In genomic region chr6:71419217-71419953, GRCh38 we compare ENCODE assay signal across 9 cellular contexts.
DNase-seq lines count a peak whose midpoint lies in the region; ATAC-seq, FAIRE-seq and TF ChIP-seq lines count a peak whose summit lies in the region.
"Had no signal": no experiment of that assay in that cellular context is flagged by ENCODE, and none has a peak within 500 bp of the region (broad histone marks: within the 10 kb centered on the region; RNA-seq: fewer than 3 reads in every experiment).

No MANE protein-coding gene starts in this region.

- peak; percentile 4 for DNase-seq in activated CD4-positive, alpha-beta T cell treated with anti-CD3 and anti-CD28 coated beads for 36 hours
- DNase-seq in activated CD4-positive, alpha-beta T cell treated with anti-CD3 and anti-CD28 coated beads for 48 hours, result no peak
- DNase-seq in brain microvascular endothelial cell, result no peak
- no peak for DNase-seq in GM12892 (ENCODE audit: insufficient read length)
- DNase-seq: MV-4-11 had no signal

- no peak overlapping the region for H3K27ac Mint-ChIP-seq in activated CD4-positive, alpha-beta T cell treated with anti-CD3 and anti-CD28 coated beads for 36 hours

- no peaks in the 10 kb centered on the region for H3K9me3 Mint-ChIP-seq in activated CD4-positive, alpha-beta T cell treated with anti-CD3 and anti-CD28 coated beads for 36 hours (ENCODE audit: low read depth)

- POLR2A ChIA-PET in activated CD4-positive, alpha-beta T cell treated with anti-CD3 and anti-CD28 coated beads for 36 hours (lab: Charles Lee), result no interaction called here

- H3K36me3 ChIP-seq in brain microvascular endothelial cell (replicated peaks) (peaks cover 18% of the 10 kb centered on the region), thymus (ENCODE audit: control insufficient read depth, insufficient read depth) (no peaks in the 10 kb centered on the region)

- CTCF ChIA-PET in activated CD4-positive, alpha-beta T cell treated with anti-CD3 and anti-CD28 coated beads for 36 hours (lab: Charles Lee), result interaction anchor here (0.7 kb wide), 1 partner anchor 26 kb away, joined by 4 read pairs; no protein-coding TSS in a partner anchor

- TF ChIP-seq POLR2A in GM12892 (IDR thresholded peaks at IDR 0.05; ENCODE audit: low read depth, low read length), result no peak

- intact Hi-C loops in activated CD4-positive, alpha-beta T cell treated with anti-CD3 and anti-CD28 coated beads for 36 hours (cut with DNase I, micrococcal nuclease), result no loop called here

- peak overlapping the region; percentile 35 for H3K4me3 Mint-ChIP-seq in activated CD4-positive, alpha-beta T cell treated with anti-CD3 and anti-CD28 coated beads for 36 hours

- H3K27me3 ChIP-seq in brain microvascular endothelial cell (replicated peaks), result no peaks in the 10 kb centered on the region
- no peaks in the 10 kb centered on the region for H3K27me3 ChIP-seq in layer of hippocampus (ENCODE audit: control insufficient read depth, insufficient read depth, low read length)
- peaks cover 33% of the 10 kb centered on the region for H3K27me3 ChIP-seq in thymus (ENCODE audit: control insufficient read depth, insufficient read depth)

- no peak for TF ChIP-seq CTCF in brain microvascular endothelial cell (IDR thresholded peaks at IDR 0.05; ENCODE audit: low read depth, low read length, missing control alignments)

- no peaks in the 10 kb centered on the region for H3K9me3 ChIP-seq in thymus (ENCODE audit: control insufficient read depth)

- 58% methylated on average over 27 of the region's 27 CpGs for WGBS in thymus

- no peak for ATAC-seq in activated CD4-positive, alpha-beta T cell treated with anti-CD3 and anti-CD28 coated beads for 36 hours
- no peak for ATAC-seq in GM21360 (IDR thresholded peaks at IDR 0.05; ENCODE audit: unreplicated experiment)
- no peak for ATAC-seq in HG03025 (IDR thresholded peaks at IDR 0.05; ENCODE audit: low FRiP score, unreplicated experiment)

- no peaks in the 10 kb centered on the region for H3K36me3 Mint-ChIP-seq in activated CD4-positive, alpha-beta T cell treated with anti-CD3 and anti-CD28 coated beads for 36 hours (ENCODE audit: low read depth)

- H3K27ac ChIP-seq in brain microvascular endothelial cell (peak overlapping the region; percentile 74), layer of hippocampus (ENCODE audit: low read depth, low read length) (peak overlapping the region; percentile 86), thymus (ENCODE audit: low read depth) (no peak overlapping the region)

- in situ Hi-C loops in brain microvascular endothelial cell (cut with HindIII; ENCODE audit: low pct_ligation_motif_present, low sequenced_read_pairs), result no loop called here

- H3K27me3 Mint-ChIP-seq in activated CD4-positive, alpha-beta T cell treated with anti-CD3 and anti-CD28 coated beads for 36 hours, result peaks cover 52% of the 10 kb centered on the region

- H3K4me3 ChIP-seq in brain microvascular endothelial cell (ENCODE audit: low read depth, low read length) (peak overlapping the region; percentile 90), thymus (ENCODE audit: low read length) (peak overlapping the region; percentile 43)

- FAIRE-seq in GM12892 (lab: Jason Lieb, UNC), result no peak

- H3K4me1 ChIP-seq in thymus (ENCODE audit: control insufficient read depth, insufficient read depth, low read length), result no peaks in the 10 kb centered on the region

- peaks cover 2% of the 10 kb centered on the region for H3K4me1 Mint-ChIP-seq in activated CD4-positive, alpha-beta T cell treated with anti-CD3 and anti-CD28 coated beads for 36 hours
